In genomic region chr4:85860066-85860465, GRCh38 we compare ENCODE assay signal across 18 cellular contexts.
DNase-seq lines count a peak whose midpoint lies in the region; ATAC-seq and TF ChIP-seq lines count a peak whose summit lies in the region.
"Had no signal": no experiment of that assay in that cellular context is flagged by ENCODE, and none has a peak within 500 bp of the region (broad histone marks: within the 10 kb centered on the region; RNA-seq: fewer than 3 reads in every experiment).

No MANE protein-coding gene starts in this region.

- DNase-seq in ELR (ENCODE audit: low read depth) (peak; percentile 62), SK-N-SH (no peak), fibroblast of mammary gland (ENCODE audit: low read depth) (peak; percentile 82), Peyer's patch (no peak)
- DNase-seq in activated T-cell treated with anti-CD3 and anti-CD28 coated beads, Interleukin-2, amount 50 U/mL, for 72 hours, result no peak
- DNase-seq: activated effector memory CD4-positive, alpha-beta T cell treated with anti-CD3 and anti-CD28 coated beads, Interleukin-2, amount 50 U/mL, for 16 hours; aorta; left ventricle myocardium inferior; NCI-H2107; NCI-H748 treated with DMSO at 0.1 percent for 48 hours; T-helper 17 cell had no signal

- peak overlapping the region in 1 of 2 experiments; percentile 74; a peak in 2 of 4 replicates for H3K27ac ChIP-seq in SK-N-SH (ENCODE audit: low read depth in 2 of 2, low read length in 1 of 2)
- peak overlapping the region; percentile 10 for H3K27ac ChIP-seq in skeletal muscle tissue (ENCODE audit: low read depth, low read length)
- H3K27ac ChIP-seq in Peyer's patch, result no peak overlapping the region
- H3K27ac ChIP-seq: BLaER1 treated with 17β-estradiol and CSF1 and Interleukin-3, amounts not matched to agents 10 nM and 100 nM; left ventricle myocardium inferior had no signal

- 0 out of 4 replicates have a peak overlapping the region, but pooled peaks of 1 of the 2 experiments have one; percentile 9 for H3K4me3 ChIP-seq in SK-N-SH (ENCODE audit: low read depth in 2 of 2, low read length in 1 of 2)
- H3K4me3 ChIP-seq in fibroblast of mammary gland (ENCODE audit: control insufficient read depth, low read depth, low read length), result no peak overlapping the region
- no peak overlapping the region for H3K4me3 ChIP-seq in skeletal muscle tissue (ENCODE audit: low read length in 3 of 3)
- H3K4me3 ChIP-seq in Peyer's patch, result no peak overlapping the region
- H3K4me3 ChIP-seq: BLaER1 treated with 17β-estradiol and CSF1 and Interleukin-3, amounts not matched to agents 10 nM and 100 nM; left ventricle myocardium inferior had no signal

- no peaks in the 10 kb centered on the region for H3K9me2 ChIP-seq in SK-N-SH

- peak overlapping the region; percentile 24; the same call in 1 of the 2 replicates for H2AFZ ChIP-seq in SK-N-SH (ENCODE audit: low read depth)

- TF ChIP-seq RAD21 in SK-N-SH (IDR thresholded peaks at IDR 0.05; ENCODE audit: low read length), result no peak

- H3K27ac Mint-ChIP-seq in activated T-cell treated with anti-CD3 and anti-CD28 coated beads, Interleukin-2, amount 50 U/mL, for 72 hours, result no peak overlapping the region
- H3K27ac Mint-ChIP-seq: dendritic cell treated with granulocyte-macrophage colony-stimulating factor and Interleukin-4, amounts not matched to agents 40 ng/mL and 50 ng/mL, for 4 days; progenitor cell of endocrine pancreas; T-helper 17 cell had no signal

- TF ChIP-seq POLR2A in Peyer's patch (IDR thresholded peaks at IDR 0.05), result no peak

- TF ChIP-seq CTCF in SK-N-SH (IDR thresholded peaks at IDR 0.05), result no peak
- TF ChIP-seq CTCF in fibroblast of mammary gland (conservative IDR thresholded peaks at IDR 0.05; ENCODE audit: control insufficient read depth, insufficient read depth, low read depth, low read length), result no peak
- TF ChIP-seq CTCF in Peyer's patch (IDR thresholded peaks at IDR 0.05), result no peak

- ATAC-seq in activated T-cell treated with anti-CD3 and anti-CD28 coated beads, Interleukin-2, amount 50 U/mL, for 72 hours (replicated peaks in 1 of 2), result no peak
- ATAC-seq in HG02970 (IDR thresholded peaks at IDR 0.05; ENCODE audit: low FRiP score, unreplicated experiment) (no peak), GM19328 (IDR thresholded peaks at IDR 0.05; ENCODE audit: unreplicated experiment) (no peak)
- ATAC-seq: esophagus mucosa, T-helper 17 cell had no signal

- WGBS in SK-N-SH (ENCODE audit: low lambda C conversion rate), result 23% methylated on average over 4 of the region's 4 CpGs

- no peaks in the 10 kb centered on the region for H3K27me3 ChIP-seq in SK-N-SH (ENCODE audit: insufficient read depth)
- no peaks in the 10 kb centered on the region for H3K27me3 ChIP-seq in skeletal muscle tissue (ENCODE audit: control insufficient read depth in 3 of 3, insufficient read depth in 3 of 3, low read length in 3 of 3)
- no peaks in the 10 kb centered on the region for H3K27me3 ChIP-seq in Peyer's patch
- H3K27me3 ChIP-seq: BLaER1 treated with 17β-estradiol and CSF1 and Interleukin-3, amounts not matched to agents 10 nM and 100 nM had no signal

- no peaks in the 10 kb centered on the region for H3K27me3 Mint-ChIP-seq in activated T-cell treated with anti-CD3 and anti-CD28 coated beads, Interleukin-2, amount 50 U/mL, for 72 hours (ENCODE audit: low read depth)
- H3K27me3 Mint-ChIP-seq: dendritic cell treated with granulocyte-macrophage colony-stimulating factor and Interleukin-4, amounts not matched to agents 40 ng/mL and 50 ng/mL, for 4 days; progenitor cell of endocrine pancreas; T-helper 17 cell had no signal

- no peaks in the 10 kb centered on the region for H3K4me1 Mint-ChIP-seq in activated T-cell treated with anti-CD3 and anti-CD28 coated beads, Interleukin-2, amount 50 U/mL, for 72 hours (ENCODE audit: low read depth)
- H3K4me1 Mint-ChIP-seq: T-helper 17 cell had no signal

- TF ChIP-seq EP300 in SK-N-SH (IDR thresholded peaks at IDR 0.05; ENCODE audit: borderline replicate concordance in 1 of 2, low read depth in 1 of 2, low read length in 1 of 2), result peak in 1 of 2 experiments; percentile 12; a peak in 1 of 4 replicates

- CTCF ChIA-PET in SK-N-SH (lab: Yijun Ruan, JAX), result interaction anchor here (0.6 to 3.0 kb wide), 3 partner anchors 17 to 97 kb away, joined by 3 to 12 read pairs (median 3); no protein-coding TSS in a partner anchor

- H3K4me1 ChIP-seq in SK-N-SH (ENCODE audit: control insufficient read depth in 1 of 2, insufficient read depth in 2 of 2, low read depth in 1 of 2, low read length in 1 of 2) (no peaks in the 10 kb centered on the region; a peak in 1 of 4 replicates), skeletal muscle tissue (ENCODE audit: control insufficient read depth in 3 of 3, insufficient read depth in 3 of 3, low read length in 3 of 3) (peaks cover 6 to 10% (median 7%) of the 10 kb centered on the region in 3 donors), Peyer's patch (peaks cover 0 to 9% (median 0%) of the 10 kb centered on the region in 4 donors)
- H3K4me1 ChIP-seq: BLaER1 treated with 17β-estradiol and CSF1 and Interleukin-3, amounts not matched to agents 10 nM and 100 nM had no signal

- H3K36me3 ChIP-seq in SK-N-SH (replicated peaks in 1 of 2; ENCODE audit: control insufficient read depth in 1 of 2, insufficient read depth in 2 of 2, low read length in 1 of 2) (no peaks in the 10 kb centered on the region), skeletal muscle tissue (ENCODE audit: control insufficient read depth in 3 of 3, insufficient read depth in 3 of 3, low read length in 3 of 3) (no peaks in the 10 kb centered on the region), Peyer's patch (no peaks in the 10 kb centered on the region)
- H3K36me3 ChIP-seq: BLaER1 treated with 17β-estradiol and CSF1 and Interleukin-3, amounts not matched to agents 10 nM and 100 nM; left ventricle myocardium inferior had no signal

- no peaks in the 10 kb centered on the region for H3K79me2 ChIP-seq in SK-N-SH (ENCODE audit: insufficient read depth)

- no peaks in the 10 kb centered on the region for H3K9me3 Mint-ChIP-seq in activated T-cell treated with anti-CD3 and anti-CD28 coated beads, Interleukin-2, amount 50 U/mL, for 72 hours
- H3K9me3 Mint-ChIP-seq: dendritic cell treated with granulocyte-macrophage colony-stimulating factor and Interleukin-4, amounts not matched to agents 40 ng/mL and 50 ng/mL, for 4 days had no signal

- H4K20me1 ChIP-seq in SK-N-SH (ENCODE audit: insufficient read depth), result no peaks in the 10 kb centered on the region
- H4K20me1 ChIP-seq: BLaER1 treated with 17β-estradiol and CSF1 and Interleukin-3, amounts not matched to agents 10 nM and 100 nM had no signal

- POLR2A ChIA-PET in SK-N-SH (lab: Yijun Ruan, JAX), result no interaction called here

- peaks cover 9% of the 10 kb centered on the region for H3F3A ChIP-seq in SK-N-SH (replicated peaks; ENCODE audit: insufficient read depth)

- H3K36me3 Mint-ChIP-seq in activated T-cell treated with anti-CD3 and anti-CD28 coated beads, Interleukin-2, amount 50 U/mL, for 72 hours (ENCODE audit: insufficient read depth in 2 of 2), result peaks cover 0 to 1% of the 10 kb centered on the region in 2 donors

- H3K4me3 Mint-ChIP-seq in activated T-cell treated with anti-CD3 and anti-CD28 coated beads, Interleukin-2, amount 50 U/mL, for 72 hours, result no peak overlapping the region
- H3K4me3 Mint-ChIP-seq: dendritic cell treated with granulocyte-macrophage colony-stimulating factor and Interleukin-4, amounts not matched to agents 40 ng/mL and 50 ng/mL, for 4 days; T-helper 17 cell had no signal

- H3K9ac ChIP-seq in SK-N-SH, result no peak overlapping the region; the same call in 1 of the 2 replicates
- H3K9ac ChIP-seq in skeletal muscle tissue (ENCODE audit: low read depth in 1 of 3, low read length in 3 of 3), result no peak overlapping the region
- H3K9ac ChIP-seq: BLaER1 treated with 17β-estradiol and CSF1 and Interleukin-3, amounts not matched to agents 10 nM and 100 nM had no signal

- no peaks in the 10 kb centered on the region for H3K9me3 ChIP-seq in SK-N-SH
- H3K9me3 ChIP-seq in skeletal muscle tissue (ENCODE audit: control insufficient read depth in 3 of 3, low read length in 3 of 3), result no peaks in the 10 kb centered on the region
- H3K9me3 ChIP-seq in Peyer's patch, result no peaks in the 10 kb centered on the region
- H3K9me3 ChIP-seq: BLaER1 treated with 17β-estradiol and CSF1 and Interleukin-3, amounts not matched to agents 10 nM and 100 nM; left ventricle myocardium inferior had no signal

- H3K4me2 ChIP-seq in SK-N-SH, result peak overlapping the region; percentile 62
- H3K4me2 ChIP-seq: BLaER1 treated with 17β-estradiol and CSF1 and Interleukin-3, amounts not matched to agents 10 nM and 100 nM had no signal

TF ChIP-seq in SK-N-SH, 30 proteins besides CTCF, POLR2A, EP300 and RAD21 (continues in another document):
- TF ChIP-seq REST (IDR thresholded peaks at IDR 0.05; ENCODE audit: low read depth, low read length), result no peak
- no peak for TF ChIP-seq JUND (IDR thresholded peaks at IDR 0.05)
- TF ChIP-seq SIN3A (IDR thresholded peaks at IDR 0.05; ENCODE audit: borderline replicate concordance, low read depth, low read length), result no peak
- TF ChIP-seq TCF12 (IDR thresholded peaks at IDR 0.05), result peak; percentile 28
- no peak for TF ChIP-seq EZH2phosphoT487 (IDR thresholded peaks at IDR 0.05; ENCODE audit: borderline replicate concordance, low read depth)
- TF ChIP-seq FOSL2 (IDR thresholded peaks at IDR 0.05; ENCODE audit: borderline replicate concordance, low read depth), result peak; percentile 35; the same call in 1 of the 2 replicates

Comparison
In these comparisons a context has a peak if more than half of its experiments do, and no peak if none do; other contexts are left out.
1. DNase-seq: peak in ELR (single experiment) and fibroblast of mammary gland (single experiment); none in SK-N-SH (single experiment), activated T-cell treated with anti-CD3 and anti-CD28 coated beads, Interleukin-2, amount 50 U/mL, for 72 hours (0 of 2) and Peyer's patch (0 of 3).